ENCODE assay signal across 1 cellular context in the genomic region with DNA sequence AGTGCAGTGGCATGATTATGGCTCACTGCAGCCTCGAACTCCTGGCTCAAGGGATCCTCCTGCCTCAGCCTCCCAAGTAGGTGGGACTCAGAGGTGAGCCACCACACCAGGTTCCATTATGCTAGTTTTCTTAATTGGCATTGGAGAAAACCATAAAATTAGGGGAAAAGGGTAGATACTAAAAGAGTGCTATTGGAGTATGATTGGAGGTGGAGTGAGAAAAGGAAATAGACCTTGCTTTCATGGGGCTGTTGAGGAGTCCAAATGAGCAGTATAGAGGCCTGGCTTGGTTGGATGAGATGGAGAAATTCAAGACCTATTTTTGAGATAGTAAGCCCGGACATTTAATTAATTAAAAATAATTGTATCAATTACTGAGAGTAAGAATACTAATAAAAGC.
TF ChIP-seq lines count a peak whose summit lies in the region.

No MANE protein-coding gene starts in this region.

TF ChIP-seq in IMR-90, 13 proteins besides CTCF, POLR2A, EP300 and RAD21:
- TF ChIP-seq, protein P1, sequence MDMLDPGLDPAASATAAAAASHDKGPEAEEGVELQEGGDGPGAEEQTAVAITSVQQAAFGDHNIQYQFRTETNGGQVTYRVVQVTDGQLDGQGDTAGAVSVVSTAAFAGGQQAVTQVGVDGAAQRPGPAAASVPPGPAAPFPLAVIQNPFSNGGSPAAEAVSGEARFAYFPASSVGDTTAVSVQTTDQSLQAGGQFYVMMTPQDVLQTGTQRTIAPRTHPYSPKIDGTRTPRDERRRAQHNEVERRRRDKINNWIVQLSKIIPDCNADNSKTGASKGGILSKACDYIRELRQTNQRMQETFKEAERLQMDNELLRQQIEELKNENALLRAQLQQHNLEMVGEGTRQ (IDR thresholded peaks at IDR 0.05; ENCODE audit: low read depth, low read length): no peak
- TF ChIP-seq NFE2L2 (IDR thresholded peaks at IDR 0.05; ENCODE audit: low read depth, low read length): no peak
- TF ChIP-seq CHD1 (IDR thresholded peaks at IDR 0.05; ENCODE audit: low read depth, low read length): no peak
- TF ChIP-seq FOS (IDR thresholded peaks at IDR 0.05; ENCODE audit: low read depth, low read length): no peak
- TF ChIP-seq MAZ (IDR thresholded peaks at IDR 0.05; ENCODE audit: borderline replicate concordance, low read depth, low read length): no peak
- no peak for TF ChIP-seq CEBPB (IDR thresholded peaks at IDR 0.05; ENCODE audit: low read depth, low read length)
- no peak for TF ChIP-seq BHLHE40 (IDR thresholded peaks at IDR 0.05; ENCODE audit: low read depth, low read length)
- TF ChIP-seq, protein P2, sequence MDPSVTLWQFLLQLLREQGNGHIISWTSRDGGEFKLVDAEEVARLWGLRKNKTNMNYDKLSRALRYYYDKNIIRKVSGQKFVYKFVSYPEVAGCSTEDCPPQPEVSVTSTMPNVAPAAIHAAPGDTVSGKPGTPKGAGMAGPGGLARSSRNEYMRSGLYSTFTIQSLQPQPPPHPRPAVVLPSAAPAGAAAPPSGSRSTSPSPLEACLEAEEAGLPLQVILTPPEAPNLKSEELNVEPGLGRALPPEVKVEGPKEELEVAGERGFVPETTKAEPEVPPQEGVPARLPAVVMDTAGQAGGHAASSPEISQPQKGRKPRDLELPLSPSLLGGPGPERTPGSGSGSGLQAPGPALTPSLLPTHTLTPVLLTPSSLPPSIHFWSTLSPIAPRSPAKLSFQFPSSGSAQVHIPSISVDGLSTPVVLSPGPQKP (IDR thresholded peaks at IDR 0.05; ENCODE audit: borderline replicate concordance, low read depth, low read length): no peak
- no peak for TF ChIP-seq MAFK (IDR thresholded peaks at IDR 0.05; ENCODE audit: low read depth, low read length)
- TF ChIP-seq SMC3 (IDR thresholded peaks at IDR 0.05; ENCODE audit: low read depth, low read length): no peak
- no peak for TF ChIP-seq MXI1 (IDR thresholded peaks at IDR 0.05; ENCODE audit: borderline replicate concordance, low read depth, low read length)
TF ChIP-seq in IMR-90: peak in this region for 0.
